ENCODE assay signal across 9 cellular contexts in the genomic region with DNA sequence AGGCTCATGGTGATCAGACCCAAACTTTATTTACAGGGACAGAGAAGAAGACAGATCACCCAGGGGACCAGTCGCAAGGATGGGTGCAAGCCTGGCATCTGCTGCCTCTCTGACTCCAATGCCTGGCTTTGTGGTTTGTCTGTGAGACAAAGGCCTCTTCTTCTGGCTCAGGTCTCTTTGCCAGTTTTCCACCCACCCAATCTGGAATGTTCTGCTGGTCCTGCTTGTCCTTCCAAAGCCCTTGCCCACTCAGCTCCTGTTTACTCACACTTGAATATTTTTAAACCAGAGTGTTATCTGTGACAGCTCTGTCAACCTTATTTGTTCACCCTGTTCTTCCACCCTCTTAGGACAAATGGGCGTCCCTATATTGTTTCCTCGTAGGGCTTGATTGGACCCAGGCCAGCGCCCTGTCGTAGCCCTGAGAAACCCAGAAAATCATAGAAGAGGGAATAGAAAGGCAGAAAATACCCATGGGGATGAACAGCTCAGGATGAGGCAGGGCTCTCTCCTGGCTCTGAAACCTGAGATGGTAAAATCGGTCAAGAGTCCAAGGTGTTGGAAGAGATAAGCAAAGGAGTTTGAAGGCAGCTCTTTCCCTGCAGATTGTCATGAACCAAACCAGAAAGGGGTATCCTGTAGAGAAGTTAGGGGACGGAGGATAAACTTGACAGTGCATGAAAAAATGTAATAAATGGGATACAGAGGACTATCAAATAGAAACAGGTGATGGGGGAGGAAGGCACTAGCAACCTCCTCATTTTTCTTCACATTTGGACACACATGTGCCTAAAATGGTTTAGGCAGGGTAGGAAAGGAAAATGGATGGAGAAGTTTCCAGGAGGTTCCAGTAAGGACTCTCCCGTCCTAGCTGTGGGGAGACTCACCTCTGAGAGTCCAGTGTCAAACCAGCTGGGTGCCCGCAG. TPM values are rescaled to one million over a fixed set of nuclear protein-coding genes. Genes with fewer than 3 reads are reported as not detected.
DNase-seq lines count a peak whose midpoint lies in the region; ATAC-seq and TF ChIP-seq lines count a peak whose summit lies in the region.
"Had no signal": no experiment of that assay in that cellular context is flagged by ENCODE, and none has a peak within 500 bp of the region (broad histone marks: within the 10 kb centered on the region; RNA-seq: fewer than 3 reads in every experiment).

No MANE protein-coding gene starts in this region.

- CTCF ChIA-PET in PC-9 (lab: Charles Lee) = interaction anchor here (0.5 kb wide), 1 partner anchor 33 kb away, joined by 4 read pairs; no protein-coding TSS in a partner anchor

- ATAC-seq in upper lobe of left lung (ENCODE audit: low FRiP score in 2 of 2) (no peak), HG03378 (IDR thresholded peaks at IDR 0.05; ENCODE audit: unreplicated experiment) (no peak)
- ATAC-seq: activated CD4-positive, CD25-positive, alpha-beta regulatory T cell treated with anti-CD3 and anti-CD28 coated beads, Interleukin-2, amount 50 U/mL, for 24 hours had no signal

- H3K36me3 ChIP-seq in neural progenitor cell (no peaks in the 10 kb centered on the region), upper lobe of left lung (no peaks in the 10 kb centered on the region), PC-9 (ENCODE audit: low read depth) (no peaks in the 10 kb centered on the region)

- H3K9me3 Mint-ChIP-seq in neural progenitor cell = no peaks in the 10 kb centered on the region

- H3K27ac Mint-ChIP-seq in neural progenitor cell = peak overlapping the region; percentile 9

- TF ChIP-seq EP300 in upper lobe of left lung (IDR thresholded peaks at IDR 0.05) = no peak

- H3K79me2 ChIP-seq in neural progenitor cell (ENCODE audit: low read depth) = no peaks in the 10 kb centered on the region
- no peaks in the 10 kb centered on the region for H3K79me2 ChIP-seq in PC-9 (ENCODE audit: low read depth)

- H3K27ac ChIP-seq in neural progenitor cell = no peak overlapping the region
- peak overlapping the region; percentile 75 to 88 (median 85) for H3K27ac ChIP-seq in upper lobe of left lung
- no peak overlapping the region for H3K27ac ChIP-seq in PC-9
- H3K27ac ChIP-seq: HL-60 had no signal

- H3K4me3 Mint-ChIP-seq in neural progenitor cell = no peak overlapping the region

- 52 to 62% methylated on average over 9 of the region's 9 CpGs for WGBS in upper lobe of left lung, 2 donors

- no peaks in the 10 kb centered on the region for H3K27me3 Mint-ChIP-seq in neural progenitor cell (ENCODE audit: insufficient read depth, low read depth)

- H3K9me3 ChIP-seq in neural progenitor cell (ENCODE audit: low read depth) = no peaks in the 10 kb centered on the region
- no peaks in the 10 kb centered on the region for H3K9me3 ChIP-seq in upper lobe of left lung
- no peaks in the 10 kb centered on the region for H3K9me3 ChIP-seq in PC-9 (ENCODE audit: insufficient read depth, low read depth)

- peaks cover 9% of the 10 kb centered on the region for H3K4me1 ChIP-seq in neural progenitor cell
- H3K4me1 ChIP-seq in upper lobe of left lung = peaks cover 0 to 14% (median 7%) of the 10 kb centered on the region in 4 donors
- H3K4me1 ChIP-seq in PC-9 (replicated peaks; ENCODE audit: insufficient read depth) = peaks cover 6% of the 10 kb centered on the region; the same call in 1 of the 2 replicates

- H3K27me3 ChIP-seq in neural progenitor cell (no peaks in the 10 kb centered on the region), upper lobe of left lung (peaks cover 0 to 4% (median 0%) of the 10 kb centered on the region in 4 donors), PC-9 (ENCODE audit: insufficient read depth, low read depth) (no peaks in the 10 kb centered on the region)

- H2AFZ ChIP-seq in neural progenitor cell (replicated peaks) (no peak overlapping the region), PC-9 (no peak overlapping the region)

- H3K4me3 ChIP-seq in foreskin fibroblast (ENCODE audit: low read depth in 1 of 2, low read length in 2 of 2) = peak overlapping the region; percentile 43 to 62
- H3K4me3 ChIP-seq in neural progenitor cell = no peak overlapping the region
- H3K4me3 ChIP-seq in upper lobe of left lung = peak overlapping the region in 3 of 4 donors; percentile 6 to 53 (median 52)
- H3K4me3 ChIP-seq in PC-9 = no peak overlapping the region

- no peak for TF ChIP-seq POLR2A in upper lobe of left lung (IDR thresholded peaks at IDR 0.05)

- POLR2A ChIA-PET in PC-9 (lab: Charles Lee; ENCODE audit: unreplicated experiment) = no interaction called here

- H3K9ac ChIP-seq in neural progenitor cell = no peak overlapping the region

- intact Hi-C loops in PC-9 (cut with micrococcal nuclease; ENCODE audit: unreplicated experiment) = no loop called here

- H3K4me2 ChIP-seq in neural progenitor cell (no peak overlapping the region), PC-9 (no peak overlapping the region)

- H3K9me2 ChIP-seq in PC-9 (ENCODE audit: insufficient read depth) = no peaks in the 10 kb centered on the region

- H3K36me3 Mint-ChIP-seq in neural progenitor cell = no peaks in the 10 kb centered on the region

- TF ChIP-seq CTCF in foreskin fibroblast (IDR thresholded peaks at IDR 0.05; ENCODE audit: low read depth, low read length) (no peak), neural progenitor cell (IDR thresholded peaks at IDR 0.05) (no peak), upper lobe of left lung (IDR thresholded peaks at IDR 0.05) (no peak), PC-9 (conservative IDR thresholded peaks at IDR 0.05) (no peak)

- BruUV-seq in PC-9 (replicated peaks; lab: Mats Ljungman, UMichigan) = no TSS peak

- H3F3A ChIP-seq in neural progenitor cell (ENCODE audit: low read depth) (no peaks in the 10 kb centered on the region), PC-9 (ENCODE audit: insufficient read depth, low read depth) (no peaks in the 10 kb centered on the region)

- DNase-seq in SW480 (ENCODE audit: low spot score) (peak; percentile 16), foreskin fibroblast (no peak), neural progenitor cell (ENCODE audit: low spot score) (no peak), upper lobe of left lung (no peak), PC-9 (no peak), SIG-M5 treated with dmso at 0.1 percent for 504 hours (lab: John Stamatoyannopoulos, UW; ENCODE audit: unreplicated experiment) (no peak)

- peaks cover 10% of the 10 kb centered on the region for H3K4me1 Mint-ChIP-seq in neural progenitor cell

- H4K20me1 ChIP-seq in neural progenitor cell (ENCODE audit: low read depth) = no peaks in the 10 kb centered on the region
- H4K20me1 ChIP-seq in PC-9 (ENCODE audit: insufficient read depth) = no peaks in the 10 kb centered on the region

RNA-seq across cellular contexts. Expression of gene CRYAB, which starts 0.7 kb away (rescaled TPM):
- 0.45 TPM in 1 of 2 replicates, not detected in the other for total RNA-seq in neural progenitor cell (ENCODE audit: low replicate concordance)
- total RNA-seq in upper lobe of left lung = 10 to 100 TPM; 21.0 to 79.7 (median 30.2) TPM
- total RNA-seq in PC-9 (2021) = not detected in 2 replicates

RNA-seq across cellular contexts. Expression of gene HSPB2, which starts 1.6 kb away (rescaled TPM):
- total RNA-seq in neural progenitor cell (ENCODE audit: low replicate concordance) = not detected in 2 replicates
- total RNA-seq in upper lobe of left lung = 1 to 10 TPM in 3 of 6 donors, under 1 TPM in 1, not detected in 2; 0.61 to 6.5 (median 1.9) TPM
- 0.28 and 0.80 TPM in 2 replicates for total RNA-seq in PC-9 (2021)

RNA-seq across cellular contexts. Expression of gene C11orf52, which starts 7.8 kb away (rescaled TPM):
- total RNA-seq in neural progenitor cell (ENCODE audit: low replicate concordance) (0.65 TPM in 1 of 2 replicates, not detected in the other), upper lobe of left lung (10 to 100 TPM in 4 of 6 donors, 1 to 10 TPM in 2; 7.1 to 26.7 (median 11.3) TPM), PC-9 (2021) (2.9 and 6.4 TPM in 2 replicates)

RNA-seq across cellular contexts. Expression of gene DIXDC1, which starts 26.2 kb away (rescaled TPM):
- total RNA-seq in neural progenitor cell (ENCODE audit: low replicate concordance) (23.6 and 25.2 TPM in 2 replicates), upper lobe of left lung (10 to 100 TPM; 10.9 to 55.5 (median 15.7) TPM), PC-9 (2021) (4.4 and 4.9 TPM in 2 replicates)

RNA-seq across cellular contexts. Expression of gene CFAP68, which starts 31.6 kb away (rescaled TPM):
- total RNA-seq in neural progenitor cell (ENCODE audit: low replicate concordance) (28.6 and 46.7 TPM in 2 replicates), upper lobe of left lung (10 to 100 TPM in 5 of 6 donors, 1 to 10 TPM in 1; 2.1 to 29.4 (median 19.5) TPM), PC-9 (2021) (27.4 and 46.8 TPM in 2 replicates)

Comparison
In these comparisons a context has a peak if more than half of its experiments do, and no peak if none do; other contexts are left out.
1. H3K4me3 ChIP-seq: peak in foreskin fibroblast (2 of 2) and upper lobe of left lung (3 of 4); none in neural progenitor cell (single experiment) and PC-9 (single experiment).
2. H3K27ac ChIP-seq: peak in upper lobe of left lung (4 of 4); none in neural progenitor cell (single experiment) and PC-9 (single experiment).
3. RNA of gene CRYAB, which starts 0.7 kb away (total RNA-seq): 21.0 to 79.7 TPM in upper lobe of left lung; 0.45 TPM in neural progenitor cell and not detected in PC-9; every median in the first group is over 10 times any median in the second.